Comparison of ENCODE assay signal across 8 cellular contexts in the genomic region with DNA sequence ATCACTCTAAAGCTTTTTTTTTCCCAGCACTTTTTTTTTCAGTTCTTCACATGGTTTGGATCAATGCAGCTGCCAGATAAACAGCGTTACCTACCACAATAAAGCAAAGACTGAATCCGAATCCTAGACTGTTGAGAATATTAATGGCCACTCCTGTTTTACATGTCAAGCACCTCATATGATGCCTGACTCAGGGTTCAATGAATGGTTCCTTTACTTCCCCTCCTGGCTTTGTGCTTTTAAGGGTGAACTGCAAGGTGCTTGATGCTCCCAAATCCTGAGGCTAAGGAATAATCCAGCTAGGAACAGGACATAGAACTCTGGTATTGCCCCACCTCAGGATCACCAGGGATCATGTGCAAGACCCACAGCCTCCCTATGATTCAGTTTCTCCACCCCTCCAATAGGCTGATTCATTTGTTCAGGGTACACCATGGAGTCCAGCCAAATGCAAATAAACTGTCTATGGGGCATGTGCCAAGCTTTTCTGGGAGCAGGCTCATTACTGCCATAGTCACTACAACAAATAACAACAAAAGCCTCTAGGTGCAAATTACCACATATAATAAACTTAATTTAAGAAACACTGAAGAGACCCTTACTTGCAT.
DNase-seq lines count a peak whose midpoint lies in the region; ATAC-seq and TF ChIP-seq lines count a peak whose summit lies in the region.

No MANE protein-coding gene starts in this region.

- H3K9ac ChIP-seq in fibroblast of lung (ENCODE audit: insufficient read depth, low read length) (no peak overlapping the region), trophoblast cell (ENCODE audit: low read length) (no peak overlapping the region)

- H3K27ac ChIP-seq in fibroblast of lung (ENCODE audit: insufficient read depth, low read length) = no peak overlapping the region
- no peak overlapping the region for H3K27ac ChIP-seq in trophoblast cell (ENCODE audit: low read depth, low read length)

- no peak overlapping the region for H4K8ac ChIP-seq in trophoblast cell (ENCODE audit: low read depth, low read length)

- H3K27me3 ChIP-seq in fibroblast of lung (ENCODE audit: control insufficient read depth, insufficient read depth, low read length) (no peaks in the 10 kb centered on the region), trophoblast cell (ENCODE audit: insufficient read depth, low read length) (no peaks in the 10 kb centered on the region)

- no peak overlapping the region for H3K14ac ChIP-seq in trophoblast cell (ENCODE audit: low read length)

- peak overlapping the region; percentile 83 for H3K4ac ChIP-seq in trophoblast cell (ENCODE audit: low read depth, low read length)

- no peak overlapping the region for H3K4me3 ChIP-seq in fibroblast of lung (replicated peaks in 1 of 4; ENCODE audit: control extremely low read depth in 1 of 4, insufficient read depth in 1 of 4, low read depth in 3 of 4, low read length in 4 of 4)
- H3K4me3 ChIP-seq in trophoblast cell (ENCODE audit: low read depth, low read length) = no peak overlapping the region

- H2AK5ac ChIP-seq in trophoblast cell (ENCODE audit: low read length) = no peak overlapping the region

- H3K23ac ChIP-seq in trophoblast cell (ENCODE audit: low read length) = no peak overlapping the region

- no peaks in the 10 kb centered on the region for H3K9me3 ChIP-seq in fibroblast of lung (ENCODE audit: control insufficient read depth, insufficient read depth, low read depth, low read length)
- H3K9me3 ChIP-seq in trophoblast cell (ENCODE audit: insufficient read depth, low read depth, low read length) = no peaks in the 10 kb centered on the region

- no peak for TF ChIP-seq CTCF in fibroblast of lung (conservative IDR thresholded peaks at IDR 0.05 in 1 of 2, IDR thresholded peaks at IDR 0.05 in 1 of 2; ENCODE audit: low read depth in 1 of 2, low read length in 2 of 2)

- no peak overlapping the region for H4K12ac ChIP-seq in trophoblast cell (ENCODE audit: low read depth, low read length)

- H3K18ac ChIP-seq in trophoblast cell (ENCODE audit: low read length) = no peak overlapping the region

- H2BK120ac ChIP-seq in trophoblast cell (ENCODE audit: insufficient read depth, low read length, poor library complexity) = no peak overlapping the region

- DNase-seq in EL (peak; percentile 74), NCI-H774 (lab: John Stamatoyannopoulos, UW) (peak; percentile 40), fibroblast of lung (ENCODE audit: low read depth in 2 of 2) (peak; percentile 79 to 89), trophoblast cell (no peak), cortex of kidney (lab: John Stamatoyannopoulos, UW) (no peak)

- no peak overlapping the region for H2BK5ac ChIP-seq in trophoblast cell (ENCODE audit: low read depth, low read length, poor library complexity)

- H3K4me2 ChIP-seq in fibroblast of lung (ENCODE audit: extremely low read depth, insufficient read depth, low read length) = no peak overlapping the region
- H3K4me2 ChIP-seq in trophoblast cell (ENCODE audit: low read length) = no peak overlapping the region

- WGBS in trophoblast cell (ENCODE audit: extremely low coverage, insufficient coverage, insufficient read length) = no CpG with 5 or more reads among the region's 2 CpGs

- H3K36me3 ChIP-seq in fibroblast of lung (ENCODE audit: control insufficient read depth, insufficient read depth, low read length) = no peaks in the 10 kb centered on the region
- peaks cover 0 to 2% of the 10 kb centered on the region in 2 experiments for H3K36me3 ChIP-seq in trophoblast cell (ENCODE audit: control insufficient read depth in 1 of 2, insufficient read depth in 2 of 2, low read length in 2 of 2)

- H2AFZ ChIP-seq in fibroblast of lung (ENCODE audit: low read length) (no peak overlapping the region), trophoblast cell (ENCODE audit: insufficient read depth, low read length, poor library complexity) (no peak overlapping the region)

- H3K79me2 ChIP-seq in fibroblast of lung (ENCODE audit: control insufficient read depth, insufficient read depth, low read length) (no peaks in the 10 kb centered on the region), trophoblast cell (ENCODE audit: control insufficient read depth, insufficient read depth, low read length, poor library complexity) (peaks cover 11% of the 10 kb centered on the region)

- H4K91ac ChIP-seq in trophoblast cell (ENCODE audit: low read depth, low read length) = no peak overlapping the region

- peaks cover 5% of the 10 kb centered on the region for H3K79me1 ChIP-seq in trophoblast cell (ENCODE audit: low read length)

- no peaks in the 10 kb centered on the region for H4K20me1 ChIP-seq in fibroblast of lung (ENCODE audit: control insufficient read depth, extremely low read depth, insufficient read depth, low read length)

- H2BK12ac ChIP-seq in trophoblast cell (ENCODE audit: low read length) = no peak overlapping the region

- ATAC-seq in GM18868 (IDR thresholded peaks at IDR 0.05; ENCODE audit: unreplicated experiment) = no peak
- ATAC-seq in HG02623 (IDR thresholded peaks at IDR 0.05; ENCODE audit: unreplicated experiment) = no peak
- no peak for ATAC-seq in HG03280 (IDR thresholded peaks at IDR 0.05; ENCODE audit: unreplicated experiment)

- peaks cover 6% of the 10 kb centered on the region for H3K4me1 ChIP-seq in fibroblast of lung (ENCODE audit: control insufficient read depth, extremely low read depth, insufficient read depth, low read length)
- peaks cover 2 to 19% of the 10 kb centered on the region in 2 experiments for H3K4me1 ChIP-seq in trophoblast cell (ENCODE audit: control insufficient read depth in 1 of 2, insufficient read depth in 2 of 2, low read length in 2 of 2)

Comparison
In these comparisons a context has a peak if more than half of its experiments do, and no peak if none do; other contexts are left out.
1. DNase-seq: peak in EL (single experiment), NCI-H774 (single experiment) and fibroblast of lung (2 of 2); none in trophoblast cell (0 of 2) and cortex of kidney (single experiment).